12 cellular contexts compared by ENCODE assay signal in genomic region chr6:105596284-105596755, GRCh38.
A peak's percentile ranks its signal among the peaks of the same experiment; 100 is the strongest.
DNase-seq lines count a peak whose midpoint lies in the region; ATAC-seq and TF ChIP-seq lines count a peak whose summit lies in the region.
"Had no signal": no experiment of that assay in that cellular context is flagged by ENCODE, and none has a peak within 500 bp of the region (broad histone marks: within the 10 kb centered on the region; RNA-seq: fewer than 3 reads in every experiment).

No MANE protein-coding gene starts in this region.

- CTCF ChIA-PET in activated CD8-positive, alpha-beta T cell treated with anti-CD3 and anti-CD28 coated beads for 36 hours (lab: Charles Lee) = no interaction called here

- no peaks in the 10 kb centered on the region for H3K27me3 ChIP-seq in SJSA1 (replicated peaks)
- H3K27me3 ChIP-seq: SJCRH30 had no signal

- H3K4me3 ChIP-seq in SJSA1 (no peak overlapping the region), retinal pigment epithelial cell (ENCODE audit: low read length) (no peak overlapping the region)
- H3K4me3 ChIP-seq: SJCRH30 had no signal

- H3K4me1 Mint-ChIP-seq in activated T-cell treated with anti-CD3 and anti-CD28 coated beads, Interleukin-2, amount 50 U/mL, for 72 hours (ENCODE audit: low read depth) = peaks cover 33% of the 10 kb centered on the region
- H3K4me1 Mint-ChIP-seq in activated CD8-positive, alpha-beta T cell treated with anti-CD3 and anti-CD28 coated beads for 36 hours (ENCODE audit: low read depth) = peaks cover 14% of the 10 kb centered on the region

- no peak overlapping the region for H3K4me3 Mint-ChIP-seq in activated T-cell treated with anti-CD3 and anti-CD28 coated beads, Interleukin-2, amount 50 U/mL, for 72 hours
- no peak overlapping the region for H3K4me3 Mint-ChIP-seq in activated CD8-positive, alpha-beta T cell treated with anti-CD3 and anti-CD28 coated beads for 36 hours
- H3K4me3 Mint-ChIP-seq: central memory CD8-positive, alpha-beta T cell had no signal

- no peak overlapping the region for H3K27ac Mint-ChIP-seq in activated T-cell treated with anti-CD3 and anti-CD28 coated beads, Interleukin-2, amount 50 U/mL, for 72 hours
- no peak overlapping the region for H3K27ac Mint-ChIP-seq in activated CD8-positive, alpha-beta T cell treated with anti-CD3 and anti-CD28 coated beads for 36 hours

- peak; percentile 95 for DNase-seq in GM04504 (ENCODE audit: low read depth)
- peak; percentile 71 to 96 for DNase-seq in SJSA1 (ENCODE audit: low read depth in 1 of 2, low spot score in 2 of 2)
- peak; percentile 97 for DNase-seq in fibroblast of peridontal ligament (ENCODE audit: extremely low read depth)
- DNase-seq in retinal pigment epithelial cell (ENCODE audit: low read depth) = peak; percentile 96
- DNase-seq in activated T-cell treated with anti-CD3 and anti-CD28 coated beads, Interleukin-2, amount 50 U/mL, for 72 hours = no peak
- DNase-seq in GM19240 (ENCODE audit: insufficient read length, low spot score) = no peak
- no peak for DNase-seq in activated CD8-positive, alpha-beta T cell treated with anti-CD3 and anti-CD28 coated beads for 36 hours
- no peak for DNase-seq in SIG-M5 (lab: John Stamatoyannopoulos, UW)
- DNase-seq: NCI-H2081, SJCRH30 had no signal

- peak overlapping the region; percentile 96 for H3K27ac ChIP-seq in SJSA1
- H3K27ac ChIP-seq: parathyroid adenoma, SJCRH30 had no signal

- peaks cover 5% of the 10 kb centered on the region for H3K27me3 Mint-ChIP-seq in activated T-cell treated with anti-CD3 and anti-CD28 coated beads, Interleukin-2, amount 50 U/mL, for 72 hours (ENCODE audit: low read depth)
- no peaks in the 10 kb centered on the region for H3K27me3 Mint-ChIP-seq in activated CD8-positive, alpha-beta T cell treated with anti-CD3 and anti-CD28 coated beads for 36 hours
- H3K27me3 Mint-ChIP-seq: central memory CD8-positive, alpha-beta T cell had no signal

- H3K36me3 ChIP-seq in SJSA1 = no peaks in the 10 kb centered on the region
- H3K36me3 ChIP-seq: SJCRH30 had no signal

- no peaks in the 10 kb centered on the region for H3K9me3 ChIP-seq in SJSA1 (replicated peaks)
- H3K9me3 ChIP-seq: SJCRH30 had no signal

- POLR2A ChIA-PET in activated CD8-positive, alpha-beta T cell treated with anti-CD3 and anti-CD28 coated beads for 36 hours (lab: Charles Lee) = no interaction called here

- peaks cover 76% of the 10 kb centered on the region for H3K4me1 ChIP-seq in SJSA1 (replicated peaks)
- H3K4me1 ChIP-seq: SJCRH30 had no signal

- H3K36me3 Mint-ChIP-seq in activated T-cell treated with anti-CD3 and anti-CD28 coated beads, Interleukin-2, amount 50 U/mL, for 72 hours (ENCODE audit: insufficient read depth in 2 of 2) = peaks cover 2 to 5% of the 10 kb centered on the region in 2 donors
- H3K36me3 Mint-ChIP-seq in activated CD8-positive, alpha-beta T cell treated with anti-CD3 and anti-CD28 coated beads for 36 hours (ENCODE audit: low read depth) = no peaks in the 10 kb centered on the region

- peaks cover 0 to 3% of the 10 kb centered on the region in 2 donors for H3K9me3 Mint-ChIP-seq in activated T-cell treated with anti-CD3 and anti-CD28 coated beads, Interleukin-2, amount 50 U/mL, for 72 hours
- H3K9me3 Mint-ChIP-seq in activated CD8-positive, alpha-beta T cell treated with anti-CD3 and anti-CD28 coated beads for 36 hours = no peaks in the 10 kb centered on the region

- intact Hi-C loops in activated CD8-positive, alpha-beta T cell treated with anti-CD3 and anti-CD28 coated beads for 36 hours (cut with micrococcal nuclease) = no loop called here

- no peak for TF ChIP-seq CTCF in retinal pigment epithelial cell (conservative IDR thresholded peaks at IDR 0.05; ENCODE audit: low read depth, low read length)
- no peak for TF ChIP-seq CTCF in activated CD8-positive, alpha-beta T cell treated with anti-CD3 and anti-CD28 coated beads for 36 hours (IDR thresholded peaks at IDR 0.05)

- ATAC-seq in activated T-cell treated with anti-CD3 and anti-CD28 coated beads, Interleukin-2, amount 50 U/mL, for 72 hours (replicated peaks in 1 of 2) = no peak
- no peak for ATAC-seq in activated CD8-positive, alpha-beta T cell treated with anti-CD3 and anti-CD28 coated beads for 36 hours

Comparison
In these comparisons a context has a peak if more than half of its experiments do, and no peak if none do; other contexts are left out.
1. DNase-seq: peak in GM04504 (single experiment), SJSA1 (2 of 2), fibroblast of peridontal ligament (single experiment) and retinal pigment epithelial cell (single experiment); none in activated T-cell treated with anti-CD3 and anti-CD28 coated beads, Interleukin-2, amount 50 U/mL, for 72 hours (0 of 2), GM19240 (single experiment), activated CD8-positive, alpha-beta T cell treated with anti-CD3 and anti-CD28 coated beads for 36 hours (single experiment) and SIG-M5 (single experiment).